Comparison of ENCODE assay signal across 14 cellular contexts in the genomic region with DNA sequence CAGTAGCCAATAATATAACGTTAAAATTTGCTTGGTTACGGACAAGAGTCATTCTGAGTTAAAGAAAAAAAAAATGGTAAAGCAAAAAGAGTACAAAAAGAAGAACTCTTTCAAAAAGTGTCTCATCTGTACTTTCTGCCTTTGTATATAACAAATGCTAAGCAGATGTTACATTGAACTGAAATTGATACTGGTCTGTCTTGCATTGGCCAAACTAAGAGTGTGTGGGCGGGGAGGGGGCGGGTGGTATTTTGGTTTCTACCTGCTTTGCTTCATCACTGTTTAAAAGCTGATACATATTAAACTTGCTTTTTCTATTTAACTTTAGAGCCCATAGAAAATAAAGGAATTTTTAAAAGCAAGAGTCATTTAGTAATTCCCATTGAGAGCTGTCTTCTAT.
"Had no signal": no experiment of that assay in that cellular context is flagged by ENCODE, and none has a peak within 500 bp of the region (broad histone marks: within the 10 kb centered on the region; RNA-seq: fewer than 3 reads in every experiment).

No MANE protein-coding gene starts in this region.

- H3K27ac ChIP-seq: neutrophil, right atrium auricular region, tibial nerve had no signal

- H3K27me3 ChIP-seq: right atrium auricular region, tibial nerve had no signal

- H3K9me3 ChIP-seq: neutrophil, right atrium auricular region had no signal

- H3K4me1 Mint-ChIP-seq: activated CD4-positive, alpha-beta T cell treated with anti-CD3 and anti-CD28 coated beads, Interleukin-2, amount 10 ng/mL, durations not matched to agents 24 days and 14 days; naive thymus-derived CD4-positive, alpha-beta T cell; stimulated activated memory B cell treated with anti-CD40 and anti-IgM and Interleukin-4, amounts not matched to agents 10 μg/mL and 1 μg/mL and 100 μg/mL, for 72 hours had no signal

- H3K36me3 ChIP-seq: neutrophil, right atrium auricular region, tibial nerve had no signal

- H3K4me1 ChIP-seq: right atrium auricular region had no signal

- H3K27ac Mint-ChIP-seq: activated CD4-positive, alpha-beta T cell treated with anti-CD3 and anti-CD28 coated beads, Interleukin-2, amount 10 ng/mL, durations not matched to agents 24 days and 14 days; activated T-helper 1 cell treated with anti-CD3 and anti-CD28 coated beads, Interleukin-12 subunit alpha, Interleukin-12 subunit beta, Interleukin-2, Interleukin-4 antibody, amounts not matched to agents 30 ng/mL and 10 ng/mL and 1 ng/mL, durations not matched to agents 14 hours and 24 hours and 36 hours; naive thymus-derived CD4-positive, alpha-beta T cell; stimulated activated memory B cell treated with anti-CD40 and anti-IgM and Interleukin-4, amounts not matched to agents 10 μg/mL and 1 μg/mL and 100 μg/mL, for 72 hours; WTC11 had no signal

- ATAC-seq: naive thymus-derived CD4-positive, alpha-beta T cell; stimulated activated memory B cell treated with anti-CD40 and anti-IgM and Interleukin-4, amounts not matched to agents 10 μg/mL and 1 μg/mL and 100 μg/mL, for 72 hours; WTC11 had no signal

- DNase-seq: activated CD4-positive, alpha-beta T cell treated with anti-CD3 and anti-CD28 coated beads, Interleukin-2, amount 10 ng/mL, durations not matched to agents 24 days and 14 days; activated naive CD4-positive, alpha-beta T cell; foreskin melanocyte; head of caudate nucleus; left colon; mammary epithelial cell; naive thymus-derived CD4-positive, alpha-beta T cell; stimulated activated CD4-positive, alpha-beta T cell treated with anti-CD3 and anti-CD28 coated beads, Interleukin-1b, Interleukin-23, amount 100 ng/mL, for 48 hours had no signal

- H3K4me3 Mint-ChIP-seq: activated CD4-positive, alpha-beta T cell treated with anti-CD3 and anti-CD28 coated beads, Interleukin-2, amount 10 ng/mL, durations not matched to agents 24 days and 14 days; activated T-helper 1 cell treated with anti-CD3 and anti-CD28 coated beads, Interleukin-12 subunit alpha, Interleukin-12 subunit beta, Interleukin-2, Interleukin-4 antibody, amounts not matched to agents 30 ng/mL and 10 ng/mL and 1 ng/mL, durations not matched to agents 14 hours and 24 hours and 36 hours; naive thymus-derived CD4-positive, alpha-beta T cell; stimulated activated memory B cell treated with anti-CD40 and anti-IgM and Interleukin-4, amounts not matched to agents 10 μg/mL and 1 μg/mL and 100 μg/mL, for 72 hours; WTC11 had no signal

- H3K36me3 Mint-ChIP-seq: stimulated activated memory B cell treated with anti-CD40 and anti-IgM and Interleukin-4, amounts not matched to agents 10 μg/mL and 1 μg/mL and 100 μg/mL, for 72 hours had no signal

- H3K4me3 ChIP-seq: right atrium auricular region, tibial nerve had no signal

- H3K9me3 Mint-ChIP-seq: activated CD4-positive, alpha-beta T cell treated with anti-CD3 and anti-CD28 coated beads, Interleukin-2, amount 10 ng/mL, durations not matched to agents 24 days and 14 days; activated T-helper 1 cell treated with anti-CD3 and anti-CD28 coated beads, Interleukin-12 subunit alpha, Interleukin-12 subunit beta, Interleukin-2, Interleukin-4 antibody, amounts not matched to agents 30 ng/mL and 10 ng/mL and 1 ng/mL, durations not matched to agents 14 hours and 24 hours and 36 hours had no signal
